ENCODE assay signal across 10 cellular contexts in genomic region chr4:184688447-184688846, GRCh38. TPM values are rescaled to one million over a fixed set of nuclear protein-coding genes. Genes with fewer than 3 reads are reported as not detected.
A peak's percentile ranks its signal among the peaks of the same experiment; 100 is the strongest.
DNase-seq lines count a peak whose midpoint lies in the region; ATAC-seq, FAIRE-seq and TF ChIP-seq lines count a peak whose summit lies in the region.
"Had no signal": no experiment of that assay in that cellular context is flagged by ENCODE, and none has a peak within 500 bp of the region (broad histone marks: within the 10 kb centered on the region; RNA-seq: fewer than 3 reads in every experiment).

No MANE protein-coding gene starts in this region.

- peak; percentile 94 for FAIRE-seq in H54 (lab: Jason Lieb, UNC)
- FAIRE-seq: G401.6 had no signal

- DNase-seq in 8988T (peak; percentile 44), H54 (ENCODE audit: insufficient read length, low spot score) (peak; percentile 62), hepatocyte (ENCODE audit: low spot score) (peak; percentile 13), NCI-H510A treated with DMSO at 0.1 percent for 48 hours (lab: John Stamatoyannopoulos, UW) (no peak)
- DNase-seq in activated CD4-positive, alpha-beta memory T cell treated with anti-CD3 and anti-CD28 coated beads, Interleukin-2, amount 10 ng/mL, durations not matched to agents 7 days and 5 days = peak; percentile 26
- DNase-seq: NK-92 treated with Interleukin-12 subunit alpha and Interleukin-12 subunit beta, amount 100 ng/mL, for 24 hours had no signal

- peaks cover 22% of the 10 kb centered on the region for H3K4me1 Mint-ChIP-seq in activated CD4-positive, alpha-beta memory T cell treated with anti-CD3 and anti-CD28 coated beads, Interleukin-2, amount 10 ng/mL, durations not matched to agents 7 days and 5 days

- H3K27me3 Mint-ChIP-seq in activated CD4-positive, alpha-beta memory T cell treated with anti-CD3 and anti-CD28 coated beads, Interleukin-2, amount 10 ng/mL, durations not matched to agents 7 days and 5 days = no peaks in the 10 kb centered on the region

- WGBS in hepatocyte (ENCODE audit: low lambda C conversion rate, missing lambda C conversion rate) = 70% methylated on average over 11 of the region's 11 CpGs

- no peak for TF ChIP-seq POLR2A in H54 (IDR thresholded peaks at IDR 0.05; ENCODE audit: low read depth, low read length)

- no peak overlapping the region for H3K27ac ChIP-seq in hepatocyte

- peak overlapping the region; percentile 24 for H3K27ac Mint-ChIP-seq in activated CD4-positive, alpha-beta memory T cell treated with anti-CD3 and anti-CD28 coated beads, Interleukin-2, amount 10 ng/mL, durations not matched to agents 7 days and 5 days

- no peaks in the 10 kb centered on the region for H3K36me3 ChIP-seq in hepatocyte (replicated peaks; ENCODE audit: insufficient read depth, low read depth)

- no peaks in the 10 kb centered on the region for H3K4me1 ChIP-seq in hepatocyte (ENCODE audit: insufficient read depth)

- H4K20me1 ChIP-seq in hepatocyte (ENCODE audit: insufficient read depth, poor library complexity, severe bottlenecking) = no peaks in the 10 kb centered on the region

- H3K36me3 Mint-ChIP-seq in activated CD4-positive, alpha-beta memory T cell treated with anti-CD3 and anti-CD28 coated beads, Interleukin-2, amount 10 ng/mL, durations not matched to agents 7 days and 5 days (ENCODE audit: low read depth) = peaks cover 25% of the 10 kb centered on the region

- no peak overlapping the region for H3K4me3 ChIP-seq in hepatocyte

- no peaks in the 10 kb centered on the region for H3K9me2 ChIP-seq in hepatocyte (replicated peaks; ENCODE audit: insufficient read depth)

- no peak overlapping the region for H3K4me2 ChIP-seq in hepatocyte

- H3K79me2 ChIP-seq in hepatocyte = no peaks in the 10 kb centered on the region

- CTCF ChIA-PET in activated CD4-positive, alpha-beta memory T cell treated with anti-CD3 and anti-CD28 coated beads, Interleukin-2, amount 10 ng/mL, durations not matched to agents 7 days and 5 days (lab: Charles Lee) = no interaction called here

- ATAC-seq in GM18909 (IDR thresholded peaks at IDR 0.05; ENCODE audit: poor library complexity, unreplicated experiment) (no peak), HG02981 (IDR thresholded peaks at IDR 0.05; ENCODE audit: unreplicated experiment) (no peak), HG02678 (IDR thresholded peaks at IDR 0.05; ENCODE audit: unreplicated experiment) (no peak)

- no peaks in the 10 kb centered on the region for H3K27me3 ChIP-seq in hepatocyte

- POLR2A ChIA-PET in activated CD4-positive, alpha-beta memory T cell treated with anti-CD3 and anti-CD28 coated beads, Interleukin-2, amount 10 ng/mL, durations not matched to agents 7 days and 5 days (lab: Charles Lee) = no interaction called here

- H3K4me3 Mint-ChIP-seq in activated CD4-positive, alpha-beta memory T cell treated with anti-CD3 and anti-CD28 coated beads, Interleukin-2, amount 10 ng/mL, durations not matched to agents 7 days and 5 days = no peak overlapping the region

- no peaks in the 10 kb centered on the region for H3K9me3 Mint-ChIP-seq in activated CD4-positive, alpha-beta memory T cell treated with anti-CD3 and anti-CD28 coated beads, Interleukin-2, amount 10 ng/mL, durations not matched to agents 7 days and 5 days

- H2AFZ ChIP-seq in hepatocyte = no peak overlapping the region

- no peak for TF ChIP-seq CTCF in hepatocyte (IDR thresholded peaks at IDR 0.05; ENCODE audit: poor library complexity)

- no peaks in the 10 kb centered on the region for H3K9me3 ChIP-seq in hepatocyte (ENCODE audit: low read depth)

RNA-seq across cellular contexts. Expression of gene PRIMPOL, which starts 38.9 kb away (rescaled TPM):
- 10 to 100 TPM; 19.2 to 23.4 TPM for total RNA-seq in activated CD4-positive, alpha-beta memory T cell treated with anti-CD3 and anti-CD28 coated beads, Interleukin-2, amount 10 ng/mL, durations not matched to agents 7 days and 5 days
- 11.9 and 14.5 TPM in 2 replicates for total RNA-seq in hepatocyte
- 9.1 and 10.3 TPM in 2 replicates for polyA plus RNA-seq in hepatocyte

RNA-seq across cellular contexts. Expression of gene CASP3, which starts 39.2 kb away (rescaled TPM):
- 10 to 100 TPM; 71.4 to 77.1 TPM for total RNA-seq in activated CD4-positive, alpha-beta memory T cell treated with anti-CD3 and anti-CD28 coated beads, Interleukin-2, amount 10 ng/mL, durations not matched to agents 7 days and 5 days
- total RNA-seq in hepatocyte = 74.1 and 81.2 TPM in 2 replicates
- polyA plus RNA-seq in hepatocyte = 53.6 and 63.9 TPM in 2 replicates

RNA-seq across cellular contexts. Expression of gene CENPU, which starts 45.4 kb away (rescaled TPM):
- 10 to 100 TPM; 69.6 to 69.7 TPM for total RNA-seq in activated CD4-positive, alpha-beta memory T cell treated with anti-CD3 and anti-CD28 coated beads, Interleukin-2, amount 10 ng/mL, durations not matched to agents 7 days and 5 days
- total RNA-seq in hepatocyte = 10.0 and 10.2 TPM in 2 replicates
- 6.1 and 7.8 TPM in 2 replicates for polyA plus RNA-seq in hepatocyte
